Comparison of ENCODE assay signal across 1 cellular context in genomic region chr17:61416540-61417363, GRCh38.
TF ChIP-seq lines count a peak whose summit lies in the region.

No MANE protein-coding gene starts in this region.

TF ChIP-seq in HepG2, 621 proteins besides CTCF, POLR2A, EP300 and RAD21 (continued from another document and continues in another):
- peak; percentile 84; the same call in 1 of the 2 replicates for TF ChIP-seq SALL1 (CRISPR knock-in tag; IDR thresholded peaks at IDR 0.05)
- 0 out of 2 replicates have a peak, but pooled peaks have one; percentile 40 for TF ChIP-seq THAP11 (CRISPR knock-in tag; IDR thresholded peaks at IDR 0.05)
- TF ChIP-seq ZSCAN30 (CRISPR knock-in tag; IDR thresholded peaks at IDR 0.05) = no peak
- no peak for TF ChIP-seq NFATC3 (CRISPR knock-in tag; IDR thresholded peaks at IDR 0.05)
- 0 out of 2 replicates have a peak, but pooled peaks have one; percentile 53 for TF ChIP-seq ZNF740 (CRISPR knock-in tag; IDR thresholded peaks at IDR 0.05)
- TF ChIP-seq ZFP36L2 (CRISPR knock-in tag; IDR thresholded peaks at IDR 0.05) = no peak
- no peak for TF ChIP-seq NR0B2 (CRISPR knock-in tag; IDR thresholded peaks at IDR 0.05)
- TF ChIP-seq IRF2 (CRISPR knock-in tag; IDR thresholded peaks at IDR 0.05) = peak; percentile 75; the same call in 1 of the 2 replicates
- TF ChIP-seq FOXM1 (CRISPR knock-in tag; IDR thresholded peaks at IDR 0.05) = no peak
- TF ChIP-seq FOXO4 (CRISPR knock-in tag; conservative IDR thresholded peaks at IDR 0.05) = no peak
- no peak for TF ChIP-seq HES4 (CRISPR knock-in tag; IDR thresholded peaks at IDR 0.05; ENCODE audit: borderline replicate concordance)
- no peak for TF ChIP-seq STAT6 (CRISPR knock-in tag; IDR thresholded peaks at IDR 0.05; ENCODE audit: borderline replicate concordance)
- no peak for TF ChIP-seq SRF (IDR thresholded peaks at IDR 0.05; ENCODE audit: low read depth, low read length)
- TF ChIP-seq CENPX (CRISPR knock-in tag; IDR thresholded peaks at IDR 0.05) = no peak
- no peak for TF ChIP-seq ZBTB49 (CRISPR knock-in tag; IDR thresholded peaks at IDR 0.05; ENCODE audit: borderline replicate concordance)
- peak; percentile 61; the same call in 1 of the 2 replicates for TF ChIP-seq EED (CRISPR knock-in tag; IDR thresholded peaks at IDR 0.05)
- TF ChIP-seq ZNF407 (CRISPR knock-in tag; IDR thresholded peaks at IDR 0.05; ENCODE audit: not compliant biosample characterization) = no peak
- no peak for TF ChIP-seq ZNF569 (CRISPR knock-in tag; IDR thresholded peaks at IDR 0.05; ENCODE audit: borderline replicate concordance)
- peak; percentile 34; the same call in 1 of the 2 replicates for TF ChIP-seq HNF4A (CRISPR knock-in tag; IDR thresholded peaks at IDR 0.05)
- TF ChIP-seq NFYB (CRISPR knock-in tag; IDR thresholded peaks at IDR 0.05) = no peak
- peak; percentile 54 for TF ChIP-seq MED8 (CRISPR knock-in tag; IDR thresholded peaks at IDR 0.05; ENCODE audit: insufficient replicate concordance)
- TF ChIP-seq ZNF615 (CRISPR knock-in tag; IDR thresholded peaks at IDR 0.05; ENCODE audit: borderline replicate concordance) = 0 out of 2 replicates have a peak, but pooled peaks have one; percentile 26
- no peak for TF ChIP-seq ZNF674 (CRISPR knock-in tag; IDR thresholded peaks at IDR 0.05; ENCODE audit: low read depth)
- TF ChIP-seq ZNF33B (CRISPR knock-in tag; IDR thresholded peaks at IDR 0.05) = peak; percentile 14; the same call in 1 of the 2 replicates
- no peak for TF ChIP-seq HMGXB3 (CRISPR knock-in tag; IDR thresholded peaks at IDR 0.05; ENCODE audit: borderline replicate concordance)
- 0 out of 4 replicates have a peak, but pooled peaks of 1 of the 2 experiments have one; percentile 6 for TF ChIP-seq NR2F1 (CRISPR knock-in tag; IDR thresholded peaks at IDR 0.05)
- TF ChIP-seq NFE2L2 (IDR thresholded peaks at IDR 0.05; ENCODE audit: low read length) = no peak
- no peak for TF ChIP-seq PTBP1 (IDR thresholded peaks at IDR 0.05; ENCODE audit: low read depth, low read length, poor library complexity, severe bottlenecking)
- TF ChIP-seq DPF2 (CRISPR knock-in tag; IDR thresholded peaks at IDR 0.05; ENCODE audit: borderline replicate concordance, low read depth) = peak; percentile 34; the same call in 1 of the 2 replicates
- no peak for TF ChIP-seq TP53 (CRISPR knock-in tag; conservative IDR thresholded peaks at IDR 0.05)
- no peak for TF ChIP-seq MAFK (conservative IDR thresholded peaks at IDR 0.05 in 1 of 2, IDR thresholded peaks at IDR 0.05 in 1 of 2; ENCODE audit: low read length in 2 of 2)
- TF ChIP-seq WIZ (CRISPR knock-in tag; IDR thresholded peaks at IDR 0.05) = no peak
- no peak for TF ChIP-seq HNRNPK (IDR thresholded peaks at IDR 0.05; ENCODE audit: low read depth, low read length, poor library complexity, severe bottlenecking)
- TF ChIP-seq MNT (IDR thresholded peaks at IDR 0.05) = no peak
